In the genomic region with DNA sequence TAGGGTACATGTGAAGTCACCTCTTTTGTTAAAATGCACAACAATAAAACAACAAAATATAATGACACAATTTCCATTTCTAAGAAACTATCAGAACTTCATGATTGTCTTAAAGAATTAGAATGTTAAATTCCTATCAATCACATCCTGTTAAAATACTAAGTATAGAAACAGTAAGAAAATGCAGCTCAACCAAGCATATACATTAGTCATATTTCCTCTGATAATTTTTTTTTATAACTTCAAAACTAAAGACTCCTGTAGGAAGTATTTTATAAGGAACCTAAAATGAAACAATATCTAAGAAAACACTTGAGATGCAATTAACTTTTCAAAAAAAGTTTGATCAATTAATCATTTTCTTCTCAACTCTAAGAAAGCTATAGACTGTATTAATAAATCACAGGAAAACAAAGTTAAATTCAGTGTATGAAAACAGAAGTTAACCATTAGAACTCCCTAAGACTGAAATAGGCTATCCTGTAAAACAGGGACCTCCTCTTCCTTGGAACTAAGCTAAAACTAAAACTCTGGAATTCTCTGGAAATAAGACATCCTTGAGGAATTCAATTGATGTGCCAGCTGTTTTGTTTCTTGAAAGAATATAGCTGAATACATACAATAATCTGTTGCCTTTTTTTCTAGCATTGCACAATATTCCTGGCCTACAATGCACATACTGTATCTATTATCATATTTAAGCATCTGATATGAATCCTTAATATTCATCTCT, we compare ENCODE assay signal across 11 cellular contexts. TPM values are rescaled to one million over a fixed set of nuclear protein-coding genes. Genes with fewer than 3 reads are reported as not detected.
DNase-seq lines count a peak whose midpoint lies in the region; ATAC-seq and TF ChIP-seq lines count a peak whose summit lies in the region.
"Had no signal": no experiment of that assay in that cellular context is flagged by ENCODE, and none has a peak within 500 bp of the region (broad histone marks: within the 10 kb centered on the region; RNA-seq: fewer than 3 reads in every experiment).

No MANE protein-coding gene starts in this region.

- CTCF ChIA-PET in A673 (lab: Charles Lee) = no interaction called here

- H3K36me3 ChIP-seq in A673 (ENCODE audit: insufficient read depth, low read length, poor library complexity, severe bottlenecking) = no peaks in the 10 kb centered on the region

- intact Hi-C loops in A673 (cut with micrococcal nuclease; ENCODE audit: unreplicated experiment) = no loop called here

- no peaks in the 10 kb centered on the region for H3K9me3 ChIP-seq in A673 (ENCODE audit: low read depth, low read length, poor library complexity, severe bottlenecking)

- peak overlapping the region; percentile 77 to 89 (median 82) for H3K4me3 Mint-ChIP-seq in immature natural killer cell

- no peak for TF ChIP-seq CTCF in A673 (conservative IDR thresholded peaks at IDR 0.05; ENCODE audit: low read depth, low read length)

- POLR2A ChIA-PET in A673 (lab: Charles Lee; ENCODE audit: low non-redundant PET) = no interaction called here

- H3K27me3 ChIP-seq in A673 (replicated peaks; ENCODE audit: insufficient read depth, low read depth, low read length, poor library complexity) = no peaks in the 10 kb centered on the region

- peaks cover 0 to 16% of the 10 kb centered on the region in 2 donors for H3K36me3 Mint-ChIP-seq in activated naive CD4-positive, alpha-beta T cell treated with anti-CD3 and anti-CD28 coated beads, Interleukin-2, amount 50 U/mL, for 72 hours
- no peaks in the 10 kb centered on the region for H3K36me3 Mint-ChIP-seq in immature natural killer cell

- H3K27ac ChIP-seq in A673 (ENCODE audit: low read depth, low read length, poor library complexity, severe bottlenecking) = peak overlapping the region; percentile 60

- peaks cover 33% of the 10 kb centered on the region for H3K4me1 ChIP-seq in A673 (ENCODE audit: insufficient read depth, low read length, poor library complexity, severe bottlenecking)

- H3K4me3 ChIP-seq in A673 (ENCODE audit: low read depth, low read length, poor library complexity, severe bottlenecking) = peak overlapping the region; percentile 26

- ATAC-seq in activated naive CD4-positive, alpha-beta T cell treated with anti-CD3 and anti-CD28 coated beads, Interleukin-2, amount 50 U/mL, for 72 hours = no peak
- ATAC-seq in GM21737 (IDR thresholded peaks at IDR 0.05; ENCODE audit: unreplicated experiment) = no peak

- H3K27me3 Mint-ChIP-seq in immature natural killer cell (ENCODE audit: low read depth in 3 of 3) = peaks cover 0 to 2% (median 1%) of the 10 kb centered on the region in 3 donors
- H3K27me3 Mint-ChIP-seq: progenitor cell of endocrine pancreas had no signal

- BruUV-seq in A673 (replicated peaks; lab: Mats Ljungman, UMichigan) = no TSS peak

- DNase-seq in A673 (ENCODE audit: low spot score) = peak; percentile 27
- DNase-seq in HCEC 1CT = peak; percentile 66
- DNase-seq in activated naive CD4-positive, alpha-beta T cell treated with anti-CD3 and anti-CD28 coated beads, Interleukin-2, amount 50 U/mL, for 72 hours (ENCODE audit: low spot score in 2 of 2) = no peak
- no peak for DNase-seq in immature natural killer cell
- DNase-seq in DMS53 (lab: John Stamatoyannopoulos, UW) = no peak
- DNase-seq in SW480 (ENCODE audit: low spot score) = no peak
- DNase-seq in kidney tubule cell (ENCODE audit: low spot score) = no peak
- DNase-seq: Calu3, NCI-H1417 treated with DMSO at 0.1 percent for 48 hours had no signal

- peak overlapping the region; percentile 85 to 97 for H3K27ac Mint-ChIP-seq in activated naive CD4-positive, alpha-beta T cell treated with anti-CD3 and anti-CD28 coated beads, Interleukin-2, amount 50 U/mL, for 72 hours
- peak overlapping the region; percentile 79 to 93 (median 90) for H3K27ac Mint-ChIP-seq in immature natural killer cell
- H3K27ac Mint-ChIP-seq: progenitor cell of endocrine pancreas had no signal

- H3K4me1 Mint-ChIP-seq in immature natural killer cell = peaks cover 35 to 40% of the 10 kb centered on the region in 2 donors

- H3K9me3 Mint-ChIP-seq in activated naive CD4-positive, alpha-beta T cell treated with anti-CD3 and anti-CD28 coated beads, Interleukin-2, amount 50 U/mL, for 72 hours = no peaks in the 10 kb centered on the region
- H3K9me3 Mint-ChIP-seq in immature natural killer cell = no peaks in the 10 kb centered on the region

RNA-seq across cellular contexts. Expression of a gene that starts 19.8 kb away (rescaled TPM):
- 20.4 and 26.2 TPM in 2 replicates for total RNA-seq in A673 (2021)
- total RNA-seq in activated naive CD4-positive, alpha-beta T cell treated with anti-CD3 and anti-CD28 coated beads, Interleukin-2, amount 50 U/mL, for 72 hours = 100 to 1,000 TPM in 1 of 2 donors, 10 to 100 TPM in 1; 70.1 to 229 TPM
- polyA plus RNA-seq in immature natural killer cell = 10 to 100 TPM; 26.1 to 99.0 (median 29.3) TPM

Comparison
In these comparisons a context has a peak if more than half of its experiments do, and no peak if none do; other contexts are left out.
1. DNase-seq: peak in A673 (single experiment) and HCEC 1CT (single experiment); none in activated naive CD4-positive, alpha-beta T cell treated with anti-CD3 and anti-CD28 coated beads, Interleukin-2, amount 50 U/mL, for 72 hours (0 of 2), immature natural killer cell (0 of 3), DMS53 (single experiment), SW480 (single experiment) and kidney tubule cell (single experiment).